ENCODE assay signal across 1 cellular context in genomic region chr20:8447262-8448120, GRCh38.
TF ChIP-seq lines count a peak whose summit lies in the region.

No MANE protein-coding gene starts in this region.

TF ChIP-seq in HepG2, 621 proteins besides CTCF, POLR2A, EP300 and RAD21 (continued from another document and continues in another):
- TF ChIP-seq SETDB1 (CRISPR knock-in tag; IDR thresholded peaks at IDR 0.05; ENCODE audit: borderline replicate concordance), result 0 out of 2 replicates have a peak, but pooled peaks have one; percentile 19
- no peak for TF ChIP-seq MIER3 (CRISPR knock-in tag; IDR thresholded peaks at IDR 0.05; ENCODE audit: borderline replicate concordance)
- no peak for TF ChIP-seq TCF7L2 (IDR thresholded peaks at IDR 0.05; ENCODE audit: low read depth, low read length)
- no peak for TF ChIP-seq ATF7 (IDR thresholded peaks at IDR 0.05)
- no peak for TF ChIP-seq ATF7 (CRISPR knock-in tag; IDR thresholded peaks at IDR 0.05)
- TF ChIP-seq CENPX (CRISPR knock-in tag; IDR thresholded peaks at IDR 0.05), result no peak
- no peak for TF ChIP-seq KDM4B (CRISPR knock-in tag; IDR thresholded peaks at IDR 0.05)
- peak; percentile 34; the same call in 1 of the 2 replicates for TF ChIP-seq ATF1 (CRISPR knock-in tag; IDR thresholded peaks at IDR 0.05)
- no peak for TF ChIP-seq BCL3 (CRISPR knock-in tag; IDR thresholded peaks at IDR 0.05)
- peak; percentile 88 for TF ChIP-seq RARA (CRISPR knock-in tag; IDR thresholded peaks at IDR 0.05)
- TF ChIP-seq ZNF451 (CRISPR knock-in tag; IDR thresholded peaks at IDR 0.05), result 0 out of 2 replicates have a peak, but pooled peaks have one; percentile 64
- TF ChIP-seq PHF5A (CRISPR knock-in tag; IDR thresholded peaks at IDR 0.05; ENCODE audit: low read depth, unreplicated experiment), result no peak
- no peak for TF ChIP-seq ZNF260 (CRISPR knock-in tag; IDR thresholded peaks at IDR 0.05; ENCODE audit: borderline replicate concordance, low read depth)
- TF ChIP-seq NCOA2 (CRISPR knock-in tag; IDR thresholded peaks at IDR 0.05), result no peak
- TF ChIP-seq, protein P1, sequence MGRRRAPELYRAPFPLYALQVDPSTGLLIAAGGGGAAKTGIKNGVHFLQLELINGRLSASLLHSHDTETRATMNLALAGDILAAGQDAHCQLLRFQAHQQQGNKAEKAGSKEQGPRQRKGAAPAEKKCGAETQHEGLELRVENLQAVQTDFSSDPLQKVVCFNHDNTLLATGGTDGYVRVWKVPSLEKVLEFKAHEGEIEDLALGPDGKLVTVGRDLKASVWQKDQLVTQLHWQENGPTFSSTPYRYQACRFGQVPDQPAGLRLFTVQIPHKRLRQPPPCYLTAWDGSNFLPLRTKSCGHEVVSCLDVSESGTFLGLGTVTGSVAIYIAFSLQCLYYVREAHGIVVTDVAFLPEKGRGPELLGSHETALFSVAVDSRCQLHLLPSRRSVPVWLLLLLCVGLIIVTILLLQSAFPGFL (CRISPR knock-in tag; IDR thresholded peaks at IDR 0.05), result no peak
- TF ChIP-seq RARG (CRISPR knock-in tag; IDR thresholded peaks at IDR 0.05; ENCODE audit: low read depth), result no peak
- TF ChIP-seq FOXJ3 (CRISPR knock-in tag; IDR thresholded peaks at IDR 0.05; ENCODE audit: borderline replicate concordance), result no peak; the same call in 1 of the 2 replicates
- TF ChIP-seq ZBTB42 (CRISPR knock-in tag; IDR thresholded peaks at IDR 0.05), result no peak
- no peak for TF ChIP-seq MEIS2 (CRISPR knock-in tag; IDR thresholded peaks at IDR 0.05)
- TF ChIP-seq, protein P2, sequence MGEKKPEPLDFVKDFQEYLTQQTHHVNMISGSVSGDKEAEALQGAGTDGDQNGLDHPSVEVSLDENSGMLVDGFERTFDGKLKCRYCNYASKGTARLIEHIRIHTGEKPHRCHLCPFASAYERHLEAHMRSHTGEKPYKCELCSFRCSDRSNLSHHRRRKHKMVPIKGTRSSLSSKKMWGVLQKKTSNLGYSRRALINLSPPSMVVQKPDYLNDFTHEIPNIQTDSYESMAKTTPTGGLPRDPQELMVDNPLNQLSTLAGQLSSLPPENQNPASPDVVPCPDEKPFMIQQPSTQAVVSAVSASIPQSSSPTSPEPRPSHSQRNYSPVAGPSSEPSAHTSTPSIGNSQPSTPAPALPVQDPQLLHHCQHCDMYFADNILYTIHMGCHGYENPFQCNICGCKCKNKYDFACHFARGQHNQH (CRISPR knock-in tag; IDR thresholded peaks at IDR 0.05), result no peak
- TF ChIP-seq NR2F1 (CRISPR knock-in tag; IDR thresholded peaks at IDR 0.05), result peak; percentile 68 to 69; a peak in 3 of 4 replicates
- TF ChIP-seq ZBTB44 (CRISPR knock-in tag; IDR thresholded peaks at IDR 0.05), result no peak
- TF ChIP-seq, protein P3, sequence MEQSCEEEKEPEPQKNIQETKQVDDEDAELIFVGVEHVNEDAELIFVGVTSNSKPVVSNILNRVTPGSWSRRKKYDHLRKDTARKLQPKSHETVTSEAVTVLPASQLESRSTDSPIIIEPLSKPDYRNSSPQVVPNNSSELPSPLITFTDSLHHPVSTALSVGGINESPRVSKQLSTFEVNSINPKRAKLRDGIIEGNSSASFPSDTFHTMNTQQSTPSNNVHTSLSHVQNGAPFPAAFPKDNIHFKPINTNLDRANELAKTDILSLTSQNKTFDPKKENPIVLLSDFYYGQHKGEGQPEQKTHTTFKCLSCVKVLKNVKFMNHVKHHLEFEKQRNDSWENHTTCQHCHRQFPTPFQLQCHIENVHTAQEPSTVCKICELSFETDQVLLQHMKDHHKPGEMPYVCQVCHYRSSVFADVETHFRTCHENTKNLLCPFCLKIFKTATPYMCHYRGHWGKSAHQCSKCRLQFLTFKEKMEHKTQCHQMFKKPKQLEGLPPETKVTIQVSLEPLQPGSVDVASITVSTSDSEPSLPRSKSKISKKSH (CRISPR knock-in tag; IDR thresholded peaks at IDR 0.05; ENCODE audit: borderline replicate concordance), result no peak
- TF ChIP-seq HMGA1 (CRISPR knock-in tag; conservative IDR thresholded peaks at IDR 0.05), result no peak
- no peak for TF ChIP-seq SNAPC2 (CRISPR knock-in tag; IDR thresholded peaks at IDR 0.05)
- no peak for TF ChIP-seq SNAI1 (CRISPR knock-in tag; IDR thresholded peaks at IDR 0.05; ENCODE audit: borderline replicate concordance)
- TF ChIP-seq ZNF639 (CRISPR knock-in tag; conservative IDR thresholded peaks at IDR 0.05), result no peak
- TF ChIP-seq HMG20B (CRISPR knock-in tag; conservative IDR thresholded peaks at IDR 0.05), result no peak
- TF ChIP-seq SAP130 (CRISPR knock-in tag; IDR thresholded peaks at IDR 0.05; ENCODE audit: low read depth), result peak; percentile 52; the same call in 1 of the 2 replicates
- no peak for TF ChIP-seq CCDC6 (CRISPR knock-in tag; IDR thresholded peaks at IDR 0.05)
- 0 out of 2 replicates have a peak, but pooled peaks have one; percentile 26 for TF ChIP-seq TGIF2 (CRISPR knock-in tag; IDR thresholded peaks at IDR 0.05)
- no peak for TF ChIP-seq ZFX (CRISPR knock-in tag; IDR thresholded peaks at IDR 0.05; ENCODE audit: low read depth)
- TF ChIP-seq RCOR2 (CRISPR knock-in tag; IDR thresholded peaks at IDR 0.05), result peak; percentile 78
- no peak for TF ChIP-seq ZNF121 (CRISPR knock-in tag; IDR thresholded peaks at IDR 0.05)
- TF ChIP-seq, protein P4, sequence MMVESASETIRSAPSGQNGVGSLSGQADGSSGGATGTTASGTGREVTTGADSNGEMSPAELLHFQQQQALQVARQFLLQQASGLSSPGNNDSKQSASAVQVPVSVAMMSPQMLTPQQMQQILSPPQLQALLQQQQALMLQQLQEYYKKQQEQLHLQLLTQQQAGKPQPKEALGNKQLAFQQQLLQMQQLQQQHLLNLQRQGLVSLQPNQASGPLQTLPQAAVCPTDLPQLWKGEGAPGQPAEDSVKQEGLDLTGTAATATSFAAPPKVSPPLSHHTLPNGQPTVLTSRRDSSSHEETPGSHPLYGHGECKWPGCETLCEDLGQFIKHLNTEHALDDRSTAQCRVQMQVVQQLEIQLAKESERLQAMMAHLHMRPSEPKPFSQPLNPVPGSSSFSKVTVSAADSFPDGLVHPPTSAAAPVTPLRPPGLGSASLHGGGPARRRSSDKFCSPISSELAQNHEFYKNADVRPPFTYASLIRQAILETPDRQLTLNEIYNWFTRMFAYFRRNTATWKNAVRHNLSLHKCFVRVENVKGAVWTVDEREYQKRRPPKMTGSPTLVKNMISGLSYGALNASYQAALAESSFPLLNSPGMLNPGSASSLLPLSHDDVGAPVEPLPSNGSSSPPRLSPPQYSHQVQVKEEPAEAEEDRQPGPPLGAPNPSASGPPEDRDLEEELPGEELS (CRISPR knock-in tag; IDR thresholded peaks at IDR 0.05), result peak; percentile 46; the same call in 1 of the 2 replicates
- no peak for TF ChIP-seq ZKSCAN5 (CRISPR knock-in tag; IDR thresholded peaks at IDR 0.05)
- TF ChIP-seq, protein P5, sequence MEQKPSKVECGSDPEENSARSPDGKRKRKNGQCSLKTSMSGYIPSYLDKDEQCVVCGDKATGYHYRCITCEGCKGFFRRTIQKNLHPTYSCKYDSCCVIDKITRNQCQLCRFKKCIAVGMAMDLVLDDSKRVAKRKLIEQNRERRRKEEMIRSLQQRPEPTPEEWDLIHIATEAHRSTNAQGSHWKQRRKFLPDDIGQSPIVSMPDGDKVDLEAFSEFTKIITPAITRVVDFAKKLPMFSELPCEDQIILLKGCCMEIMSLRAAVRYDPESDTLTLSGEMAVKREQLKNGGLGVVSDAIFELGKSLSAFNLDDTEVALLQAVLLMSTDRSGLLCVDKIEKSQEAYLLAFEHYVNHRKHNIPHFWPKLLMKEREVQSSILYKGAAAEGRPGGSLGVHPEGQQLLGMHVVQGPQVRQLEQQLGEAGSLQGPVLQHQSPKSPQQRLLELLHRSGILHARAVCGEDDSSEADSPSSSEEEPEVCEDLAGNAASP (CRISPR knock-in tag; IDR thresholded peaks at IDR 0.05; ENCODE audit: borderline replicate concordance), result no peak
- TF ChIP-seq, protein P6, sequence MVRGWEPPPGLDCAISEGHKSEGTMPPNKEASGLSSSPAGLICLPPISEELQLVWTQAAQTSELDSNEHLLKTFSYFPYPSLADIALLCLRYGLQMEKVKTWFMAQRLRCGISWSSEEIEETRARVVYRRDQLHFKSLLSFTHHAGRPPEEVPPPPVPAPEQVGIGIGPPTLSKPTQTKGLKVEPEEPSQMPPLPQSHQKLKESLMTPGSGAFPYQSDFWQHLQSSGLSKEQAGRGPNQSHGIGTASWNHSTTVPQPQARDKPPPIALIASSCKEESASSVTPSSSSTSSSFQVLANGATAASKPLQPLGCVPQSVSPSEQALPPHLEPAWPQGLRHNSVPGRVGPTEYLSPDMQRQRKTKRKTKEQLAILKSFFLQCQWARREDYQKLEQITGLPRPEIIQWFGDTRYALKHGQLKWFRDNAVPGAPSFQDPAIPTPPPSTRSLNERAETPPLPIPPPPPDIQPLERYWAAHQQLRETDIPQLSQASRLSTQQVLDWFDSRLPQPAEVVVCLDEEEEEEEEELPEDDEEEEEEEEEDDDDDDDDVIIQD (CRISPR knock-in tag; IDR thresholded peaks at IDR 0.05; ENCODE audit: low read depth), result peak; percentile 88; the same call in 1 of the 2 replicates
- TF ChIP-seq ZHX2 (IDR thresholded peaks at IDR 0.05; ENCODE audit: low read depth), result 0 out of 2 replicates have a peak, but pooled peaks have one; percentile 19
- no peak for TF ChIP-seq ZHX2 (CRISPR knock-in tag; IDR thresholded peaks at IDR 0.05; ENCODE audit: borderline replicate concordance)
- no peak for TF ChIP-seq ZNF17 (CRISPR knock-in tag; IDR thresholded peaks at IDR 0.05)
